Comparison of ENCODE assay signal across 29 cellular contexts in the genomic region with DNA sequence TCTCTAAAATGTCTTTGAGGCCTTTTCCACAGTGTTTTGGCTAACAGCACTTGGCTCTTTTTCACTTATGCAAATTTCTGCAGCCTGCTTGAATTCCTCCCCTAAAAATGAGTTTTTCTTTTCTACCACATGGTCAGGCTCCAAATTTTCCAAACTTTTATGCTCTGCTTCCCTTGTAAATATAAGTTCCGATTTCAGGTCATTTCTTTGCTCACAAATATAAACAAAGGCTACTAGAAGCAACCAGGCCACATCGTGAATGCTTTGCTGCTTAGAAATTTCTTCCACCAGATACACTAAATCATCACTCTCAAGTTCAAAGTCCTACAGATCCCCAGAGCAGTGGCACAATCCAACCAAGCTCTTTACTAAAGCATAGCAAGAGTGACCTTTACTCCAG. TPM values are rescaled to one million over a fixed set of nuclear protein-coding genes. Genes with fewer than 3 reads are reported as not detected.
DNase-seq lines count a peak whose midpoint lies in the region; ATAC-seq, FAIRE-seq and TF ChIP-seq lines count a peak whose summit lies in the region.
"Had no signal": no experiment of that assay in that cellular context is flagged by ENCODE, and none has a peak within 500 bp of the region (broad histone marks: within the 10 kb centered on the region; RNA-seq: fewer than 3 reads in every experiment).

No MANE protein-coding gene starts in this region.

- H3K36me3 ChIP-seq in HepG2 (replicated peaks in 1 of 2; ENCODE audit: control insufficient read depth in 1 of 2, insufficient read depth in 2 of 2, low read length in 2 of 2): no peaks in the 10 kb centered on the region
- H3K36me3 ChIP-seq in right lobe of liver: no peaks in the 10 kb centered on the region
- H3K36me3 ChIP-seq: BE2C; BLaER1; BLaER1 treated with 17β-estradiol and CSF1 and Interleukin-3, amounts not matched to agents 10 nM and 100 nM had no signal

- H3K79me2 ChIP-seq in HepG2 (ENCODE audit: insufficient read depth, low read length): no peaks in the 10 kb centered on the region

- POLR2A ChIA-PET in HepG2 (lab: Yijun Ruan, JAX): no interaction called here

- H3K4me2 ChIP-seq in HepG2 (ENCODE audit: low read depth, low read length): no peak overlapping the region
- H3K4me2 ChIP-seq: A549; BLaER1; BLaER1 treated with 17β-estradiol and CSF1 and Interleukin-3, amounts not matched to agents 10 nM and 100 nM had no signal

- H3K9ac ChIP-seq in HepG2 (ENCODE audit: insufficient read depth, low read depth, low read length): no peak overlapping the region
- H3K9ac ChIP-seq: BLaER1; BLaER1 treated with 17β-estradiol and CSF1 and Interleukin-3, amounts not matched to agents 10 nM and 100 nM had no signal

- TF ChIP-seq EP300 in HepG2 (IDR thresholded peaks at IDR 0.05; ENCODE audit: low read depth in 2 of 2, low read length in 2 of 2) (no peak), HepG2 (CRISPR knock-in tag; IDR thresholded peaks at IDR 0.05; ENCODE audit: borderline replicate concordance) (no peak)

- H3K27ac ChIP-seq in HepG2 (ENCODE audit: extremely low read length, insufficient read depth, low read length) (no peak overlapping the region), right lobe of liver (no peak overlapping the region)
- H3K27ac ChIP-seq: 22Rv1; A549; BLaER1; BLaER1 treated with 17β-estradiol and CSF1 and Interleukin-3, amounts not matched to agents 10 nM and 100 nM; C4-2B had no signal

- peak; percentile 5 for DNase-seq in HepG2 (ENCODE audit: low spot score)
- no peak for DNase-seq in right lobe of liver
- DNase-seq: 8988T; ACHN; AML-193; BE2C; C1 segment of cervical spinal cord; Caco-2; Calu3; CD4-positive, alpha-beta memory T cell; CD4-positive, alpha-beta T cell; CD4-positive, CD25-positive, alpha-beta regulatory T cell; CD8-positive, alpha-beta memory T cell; CD8-positive, alpha-beta T cell; COR-L47; DMS 273 treated with DMSO at 0.1 percent for 48 hours; DMS153; DMS53; DMS79; DMS79 treated with DMSO at 0.1 percent for 48 hours; DND-41; EL had no signal

- ATAC-seq in HepG2 (no peak), right lobe of liver (no peak)
- ATAC-seq: A549; CD8-positive, alpha-beta T cell had no signal

- no peaks in the 10 kb centered on the region for H3K4me1 ChIP-seq in HepG2 (ENCODE audit: insufficient read depth, low read length)
- no peaks in the 10 kb centered on the region for H3K4me1 ChIP-seq in right lobe of liver
- H3K4me1 ChIP-seq: A549; BE2C; BLaER1; BLaER1 treated with 17β-estradiol and CSF1 and Interleukin-3, amounts not matched to agents 10 nM and 100 nM; Caco-2 had no signal

- 3% methylated on average over 2 of the region's 2 CpGs for WGBS in HepG2 (ENCODE audit: low lambda C conversion rate)
- WGBS in right lobe of liver (ENCODE audit: insufficient coverage, low coverage, low lambda C conversion rate, missing lambda C conversion rate): 66% methylated on average over 2 of the region's 2 CpGs

- intact Hi-C loops in HepG2 (cut with micrococcal nuclease; ENCODE audit: unreplicated experiment) (no loop called here), right lobe of liver (cut with DNase I) (no loop called here)

- no peaks in the 10 kb centered on the region for H3K9me3 ChIP-seq in HepG2 (ENCODE audit: low read length)
- H3K9me3 ChIP-seq in right lobe of liver: no peaks in the 10 kb centered on the region
- H3K9me3 ChIP-seq: A549, BE2C, BLaER1, Caco-2 had no signal

- no TSS peak for BruUV-seq in HepG2 (replicated peaks; lab: Mats Ljungman, UMichigan)

- no peaks in the 10 kb centered on the region; a peak in 1 of 5 replicates for H3K27me3 ChIP-seq in HepG2 (ENCODE audit: control insufficient read depth in 1 of 2, insufficient read depth in 2 of 2, low read length in 2 of 2)
- no peaks in the 10 kb centered on the region for H3K27me3 ChIP-seq in right lobe of liver
- H3K27me3 ChIP-seq: BE2C; BLaER1; BLaER1 treated with 17β-estradiol and CSF1 and Interleukin-3, amounts not matched to agents 10 nM and 100 nM had no signal

- CTCF ChIA-PET in HepG2 (lab: Yijun Ruan, JAX; ENCODE audit: low intra/inter-chr PET ratio, low total read pairs): no interaction called here

- TF ChIP-seq RAD21 in HepG2 (CRISPR knock-in tag; IDR thresholded peaks at IDR 0.05): no peak

- no peaks in the 10 kb centered on the region for H4K20me1 ChIP-seq in HepG2 (ENCODE audit: insufficient read depth, low read length)
- H4K20me1 ChIP-seq: BLaER1; BLaER1 treated with 17β-estradiol and CSF1 and Interleukin-3, amounts not matched to agents 10 nM and 100 nM had no signal

- in situ Hi-C loops in HepG2 (cut with HindIII; ENCODE audit: extremely low pct_ligation_motif_present, low pct_unique_long_range_greater_than_20kb): no loop called here

- no peak overlapping the region for H2AFZ ChIP-seq in HepG2 (ENCODE audit: low read length)

- H3K4me3 ChIP-seq in HepG2 (replicated peaks in 1 of 3; ENCODE audit: insufficient read depth in 1 of 3, low read depth in 2 of 3, low read length in 3 of 3) (no peak overlapping the region), right lobe of liver (no peak overlapping the region)
- H3K4me3 ChIP-seq: A549; BLaER1; BLaER1 treated with 17β-estradiol and CSF1 and Interleukin-3, amounts not matched to agents 10 nM and 100 nM had no signal

- no peak for FAIRE-seq in HepG2 (lab: Jason Lieb, UNC)
- FAIRE-seq: A204.1, A549, D721Med had no signal

- TF ChIP-seq CTCF in HepG2 (CRISPR knock-in tag; IDR thresholded peaks at IDR 0.05) (no peak), right lobe of liver (IDR thresholded peaks at IDR 0.05) (no peak)

- TF ChIP-seq POLR2A in HepG2 (IDR thresholded peaks at IDR 0.05; ENCODE audit: insufficient read depth in 1 of 2, low read depth in 2 of 2, low read length in 2 of 2): no peak
- no peak for TF ChIP-seq POLR2A in right lobe of liver (IDR thresholded peaks at IDR 0.05)

TF ChIP-seq in HepG2, 621 proteins besides CTCF, POLR2A, EP300 and RAD21:
- TF ChIP-seq ZNF841 (CRISPR knock-in tag; IDR thresholded peaks at IDR 0.05; ENCODE audit: borderline replicate concordance) (peak; percentile 94; the same call in 1 of the 2 replicates), HNF4A (CRISPR knock-in tag; IDR thresholded peaks at IDR 0.05) (0 out of 2 replicates have a peak, but pooled peaks have one; percentile 10)
- TF ChIP-seq, protein P1, sequence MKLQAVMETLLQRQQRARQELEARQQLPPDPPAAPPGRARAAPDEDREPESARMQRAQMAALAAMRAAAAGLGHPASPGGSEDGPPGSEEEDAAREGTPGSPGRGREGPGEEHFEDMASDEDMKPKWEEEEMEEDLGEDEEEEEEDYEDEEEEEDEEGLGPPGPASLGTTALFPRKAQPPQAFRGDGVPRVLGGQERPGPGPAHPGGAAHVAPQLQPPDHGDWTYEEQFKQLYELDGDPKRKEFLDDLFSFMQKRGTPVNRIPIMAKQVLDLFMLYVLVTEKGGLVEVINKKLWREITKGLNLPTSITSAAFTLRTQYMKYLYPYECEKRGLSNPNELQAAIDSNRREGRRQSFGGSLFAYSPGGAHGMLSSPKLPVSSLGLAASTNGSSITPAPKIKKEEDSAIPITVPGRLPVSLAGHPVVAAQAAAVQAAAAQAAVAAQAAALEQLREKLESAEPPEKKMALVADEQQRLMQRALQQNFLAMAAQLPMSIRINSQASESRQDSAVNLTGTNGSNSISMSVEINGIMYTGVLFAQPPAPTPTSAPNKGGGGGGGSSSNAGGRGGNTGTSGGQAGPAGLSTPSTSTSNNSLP (IDR thresholded peaks at IDR 0.05; ENCODE audit: low read depth, low read length): no peak

RNA-seq across cellular contexts. Expression of gene BTG3, which starts 28.1 kb away (rescaled TPM):
- total RNA-seq in HepG2 (2016; rRNA removed; fragmentation: Illumina TruSeq; extraction: Trizol): 11.6 and 13.9 TPM in 2 replicates
- 2.6 and 3.3 TPM in 2 replicates for total RNA-seq in HepG2 (2016; cell fraction: cytosol; rRNA removed; fragmentation: Illumina TruSeq; extraction: Trizol; ENCODE audit: low read depth)
- total RNA-seq in HepG2 (2016; cell fraction: insoluble cytoplasmic fraction; rRNA removed; fragmentation: Illumina TruSeq; extraction: Trizol): 14.2 and 15.8 TPM in 2 replicates
- 5.4 and 6.1 TPM in 2 replicates for total RNA-seq in HepG2 (2016; cell fraction: membrane; rRNA removed; fragmentation: Illumina TruSeq; extraction: Trizol)
- total RNA-seq in HepG2 (2016; cell fraction: nucleus; rRNA removed; fragmentation: Illumina TruSeq; extraction: Trizol): 28.7 and 34.0 TPM in 2 replicates
- 22.5 and 27.4 TPM in 2 replicates for polyA plus RNA-seq in HepG2 (2011; rRNA removed)
- polyA plus RNA-seq in HepG2 (2011; cell fraction: cytosol; rRNA removed): 11.5 and 19.2 TPM in 2 replicates
- 12.4 and 14.1 TPM in 2 replicates for polyA plus RNA-seq in HepG2 (2011; cell fraction: nucleus; rRNA removed)
- polyA plus RNA-seq in HepG2 (2012): 42.9 and 43.4 TPM in 2 replicates
- 2.5 and 3.0 TPM in 2 replicates for polyA plus RNA-seq in HepG2 (2016; cell fraction: cytosol; fragmentation: Illumina TruSeq; extraction: Trizol; ENCODE audit: low read depth)
- polyA plus RNA-seq in HepG2 (2016; cell fraction: insoluble cytoplasmic fraction; fragmentation: Illumina TruSeq; extraction: Trizol; ENCODE audit: low read depth): 20.7 and 21.3 TPM in 2 replicates
- polyA plus RNA-seq in HepG2 (2016; cell fraction: membrane; fragmentation: Illumina TruSeq; extraction: Trizol; ENCODE audit: low read depth): 4.3 and 4.4 TPM in 2 replicates
- polyA plus RNA-seq in HepG2 (2016; cell fraction: nucleus; fragmentation: Illumina TruSeq; extraction: Trizol; ENCODE audit: insufficient read depth, low read depth): 26.5 and 30.1 TPM in 2 replicates
- polyA minus RNA-seq in HepG2 (2011; rRNA and poly(A)+ RNA removed; ENCODE audit: low replicate concordance): 3.9 and 11.3 TPM in 2 replicates
- polyA minus RNA-seq in HepG2 (2011; cell fraction: cytosol; rRNA and poly(A)+ RNA removed): 9.0 and 9.1 TPM in 2 replicates
- polyA minus RNA-seq in HepG2 (2011; cell fraction: nucleus; rRNA and poly(A)+ RNA removed): 42.6 and 51.3 TPM in 2 replicates
- 10 to 100 TPM in 2 of 6 experiments, 1 to 10 TPM in 4; 1.1 to 14.3 (median 5.6) TPM for total RNA-seq in right lobe of liver
